In genomic region chr12:101570022-101570421, GRCh38 we compare ENCODE assay signal across 8 cellular contexts. TPM values are rescaled to one million over a fixed set of nuclear protein-coding genes. Genes with fewer than 3 reads are reported as not detected.
DNase-seq lines count a peak whose midpoint lies in the region; ATAC-seq and TF ChIP-seq lines count a peak whose summit lies in the region.

No MANE protein-coding gene starts in this region.

- no TSS peak for BruUV-seq in OCI-LY7 (replicated peaks; lab: Mats Ljungman, UMichigan)

- TF ChIP-seq CTCF in OCI-LY7 (conservative IDR thresholded peaks at IDR 0.05; ENCODE audit: low read length) (peak; percentile 75), retinal pigment epithelial cell (conservative IDR thresholded peaks at IDR 0.05; ENCODE audit: low read depth, low read length) (peak; percentile 47)

- intact Hi-C loops in OCI-LY7 (cut with micrococcal nuclease; ENCODE audit: unreplicated experiment), result loop anchor here (2.0 to 5.0 kb wide), 2 partner anchors 189 to 267 kb away; no protein-coding TSS in a partner anchor

- no peaks in the 10 kb centered on the region for H3K79me2 ChIP-seq in OCI-LY7 (ENCODE audit: insufficient read depth, low read depth, low read length)

- H3K4me2 ChIP-seq in OCI-LY7 (ENCODE audit: low read length), result 0 out of 2 replicates have a peak overlapping the region, but pooled peaks have one; percentile 27

- H2AFZ ChIP-seq in OCI-LY7 (ENCODE audit: low read length), result peak overlapping the region; percentile 52; the same call in 1 of the 2 replicates

- no peaks in the 10 kb centered on the region for H4K20me1 ChIP-seq in OCI-LY7 (ENCODE audit: insufficient read depth, low read length)

- H3K9me2 ChIP-seq in OCI-LY7 (ENCODE audit: insufficient read depth, low read length), result no peaks in the 10 kb centered on the region

- H3K4me1 ChIP-seq in OCI-LY7 (ENCODE audit: insufficient read depth, low read length, poor library complexity, severe bottlenecking), result peaks cover 9% of the 10 kb centered on the region

- H3K27ac ChIP-seq in OCI-LY7 (ENCODE audit: low read depth, low read length, poor library complexity, severe bottlenecking), result no peak overlapping the region

- no peaks in the 10 kb centered on the region for H3K9me3 ChIP-seq in OCI-LY7 (ENCODE audit: low read length)

- H3K36me3 ChIP-seq in OCI-LY7 (ENCODE audit: insufficient read depth, low read length), result no peaks in the 10 kb centered on the region

- H3K4me3 ChIP-seq in OCI-LY7 (ENCODE audit: low read depth, low read length, poor library complexity, severe bottlenecking) (no peak overlapping the region), retinal pigment epithelial cell (ENCODE audit: low read length) (no peak overlapping the region)

- ATAC-seq in HG03280 (IDR thresholded peaks at IDR 0.05; ENCODE audit: unreplicated experiment), result no peak

- POLR2A ChIA-PET in OCI-LY7 (lab: Charles Lee), result no interaction called here

- DNase-seq in NCI-H2171 treated with DMSO at 0.1 percent for 48 hours (lab: John Stamatoyannopoulos, UW) (peak; percentile 32), NCI-H2171 (lab: John Stamatoyannopoulos, UW) (no peak), OCI-LY7 (ENCODE audit: low spot score) (peak; percentile 31), fibroblast of peridontal ligament (ENCODE audit: extremely low read depth) (peak; percentile 51), retinal pigment epithelial cell (ENCODE audit: low read depth) (peak; percentile 28), SHP77 treated with DMSO at 0.1 percent for 48 hours (lab: John Stamatoyannopoulos, UW) (no peak)
- no peak for DNase-seq in activated CD4-positive, alpha-beta T cell treated with anti-CD3 and anti-CD28 coated beads for 48 hours

- CTCF ChIA-PET in OCI-LY7 (lab: Charles Lee; ENCODE audit: unreplicated experiment), result no interaction called here

RNA-seq across cellular contexts. Expression of gene MYBPC1, which starts 24.7 kb away (rescaled TPM):
- total RNA-seq in OCI-LY7 (2014; rRNA removed; shearing (Covaris generic)), result not detected in 2 replicates
- total RNA-seq in OCI-LY7 (2022), result not detected in 2 replicates

Comparison
In these comparisons a context has a peak if more than half of its experiments do, and no peak if none do; other contexts are left out.
1. DNase-seq: peak in NCI-H2171 treated with DMSO at 0.1 percent for 48 hours (single experiment), OCI-LY7 (single experiment), fibroblast of peridontal ligament (single experiment) and retinal pigment epithelial cell (single experiment); none in NCI-H2171 (single experiment), activated CD4-positive, alpha-beta T cell treated with anti-CD3 and anti-CD28 coated beads for 48 hours (single experiment) and SHP77 treated with DMSO at 0.1 percent for 48 hours (single experiment).